20 cellular contexts compared by ENCODE assay signal in genomic region chr12:109503611-109504010, GRCh38. TPM values are rescaled to one million over a fixed set of nuclear protein-coding genes. Genes with fewer than 3 reads are reported as not detected.
A peak's percentile ranks its signal among the peaks of the same experiment; 100 is the strongest.
DNase-seq lines count a peak whose midpoint lies in the region; ATAC-seq lines count a peak whose summit lies in the region.
"Had no signal": no experiment of that assay in that cellular context is flagged by ENCODE, and none has a peak within 500 bp of the region (broad histone marks: within the 10 kb centered on the region; RNA-seq: fewer than 3 reads in every experiment).

No MANE protein-coding gene starts in this region.

- H3K27ac Mint-ChIP-seq in stimulated activated memory B cell treated with anti-CD40 and anti-IgM and Interleukin-4, amounts not matched to agents 10 μg/mL and 1 μg/mL and 100 μg/mL, for 72 hours, result no peak overlapping the region

- ATAC-seq in left colon, result no peak
- no peak for ATAC-seq in stimulated activated memory B cell treated with anti-CD40 and anti-IgM and Interleukin-4, amounts not matched to agents 10 μg/mL and 1 μg/mL and 100 μg/mL, for 72 hours
- ATAC-seq: Right ventricle myocardium inferior had no signal

- peak; percentile 28 for DNase-seq in Ammon's horn (ENCODE audit: low spot score)
- DNase-seq in globus pallidus (ENCODE audit: low spot score), result peak; percentile 74
- peak; percentile 88 for DNase-seq in pons (ENCODE audit: low spot score)
- DNase-seq in left colon, result no peak
- DNase-seq in SK-N-DZ (ENCODE audit: low spot score), result no peak
- no peak for DNase-seq in activated effector memory CD4-positive, alpha-beta T cell treated with Interleukin-2 at 50 U/mL for 16 hours
- DNase-seq: CD4-positive, CD25-positive, alpha-beta regulatory T cell; DMS153; DND-41; KBM-7; MG63; NCI-H2029; NCI-H2227 treated with DMSO at 0.1 percent for 48 hours; NCI-H526 treated with DMSO at 0.1 percent for 48 hours; PC-9 had no signal

- H3K36me3 Mint-ChIP-seq in stimulated activated memory B cell treated with anti-CD40 and anti-IgM and Interleukin-4, amounts not matched to agents 10 μg/mL and 1 μg/mL and 100 μg/mL, for 72 hours, result peaks cover 80% of the 10 kb centered on the region

- H3K27me3 Mint-ChIP-seq in stimulated activated memory B cell treated with anti-CD40 and anti-IgM and Interleukin-4, amounts not matched to agents 10 μg/mL and 1 μg/mL and 100 μg/mL, for 72 hours, result no peaks in the 10 kb centered on the region
- H3K27me3 Mint-ChIP-seq: CD4-positive, CD25-positive, alpha-beta regulatory T cell had no signal

- H3K27ac ChIP-seq in angular gyrus (ENCODE audit: low read depth, low read length), result peak overlapping the region; percentile 96
- H3K27ac ChIP-seq: BLaER1, PC-9, SJSA1 had no signal

- H3K9me3 Mint-ChIP-seq in stimulated activated memory B cell treated with anti-CD40 and anti-IgM and Interleukin-4, amounts not matched to agents 10 μg/mL and 1 μg/mL and 100 μg/mL, for 72 hours, result no peaks in the 10 kb centered on the region
- H3K9me3 Mint-ChIP-seq: CD4-positive, CD25-positive, alpha-beta regulatory T cell had no signal

- no peak overlapping the region for H3K4me3 Mint-ChIP-seq in stimulated activated memory B cell treated with anti-CD40 and anti-IgM and Interleukin-4, amounts not matched to agents 10 μg/mL and 1 μg/mL and 100 μg/mL, for 72 hours
- H3K4me3 Mint-ChIP-seq: CD4-positive, CD25-positive, alpha-beta regulatory T cell had no signal

- intact Hi-C loops in left colon (cut with DNase I, micrococcal nuclease), result no loop called here

- H3K4me1 Mint-ChIP-seq in stimulated activated memory B cell treated with anti-CD40 and anti-IgM and Interleukin-4, amounts not matched to agents 10 μg/mL and 1 μg/mL and 100 μg/mL, for 72 hours, result no peaks in the 10 kb centered on the region
- H3K4me1 Mint-ChIP-seq: CD4-positive, CD25-positive, alpha-beta regulatory T cell had no signal

RNA-seq across cellular contexts. Expression of gene UBE3B, which starts 26.2 kb away (rescaled TPM):
- total RNA-seq in left colon, result 10 to 100 TPM; 47.7 to 50.7 TPM
- 15.8 and 20.6 TPM in 2 replicates for polyA plus RNA-seq in SK-N-DZ (2014; cell fraction: cytosol; rRNA removed)
- 39.4 and 61.3 TPM in 2 replicates for polyA plus RNA-seq in SK-N-DZ (2014; cell fraction: nucleus; rRNA removed)

RNA-seq across cellular contexts. Expression of gene KCTD10, which starts 26.5 kb away (rescaled TPM):
- 10 to 100 TPM; 62.8 to 86.8 TPM for total RNA-seq in left colon
- polyA plus RNA-seq in SK-N-DZ (2014; cell fraction: cytosol; rRNA removed), result 21.1 and 33.0 TPM in 2 replicates
- polyA plus RNA-seq in SK-N-DZ (2014; cell fraction: nucleus; rRNA removed), result 12.8 and 21.9 TPM in 2 replicates

Comparison
In these comparisons a context has a peak if more than half of its experiments do, and no peak if none do; other contexts are left out.
1. DNase-seq: peak in Ammon's horn (single experiment), globus pallidus (single experiment) and pons (single experiment); none in left colon (0 of 2), SK-N-DZ (single experiment) and activated effector memory CD4-positive, alpha-beta T cell treated with Interleukin-2 at 50 U/mL for 16 hours (single experiment).